ENCODE assay signal across 22 cellular contexts in the genomic region with DNA sequence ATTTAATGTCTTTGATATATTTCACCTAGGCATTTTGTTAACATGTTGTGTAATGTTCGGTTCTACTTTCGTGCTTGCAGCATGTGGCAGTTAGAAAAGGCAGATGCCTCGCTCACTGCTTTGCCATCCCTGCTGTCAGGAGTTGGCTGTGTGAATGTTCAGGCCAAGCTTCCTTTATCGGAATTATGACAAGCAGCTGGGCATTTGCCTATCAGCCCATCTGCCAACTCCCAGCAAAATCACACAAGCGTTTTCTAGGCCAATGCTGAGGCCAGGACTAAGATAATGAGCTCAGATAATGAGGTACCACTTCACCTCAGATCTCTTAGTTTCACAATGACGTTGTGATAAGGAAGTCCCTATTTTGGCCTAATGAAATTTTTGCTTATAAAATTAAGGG.
DNase-seq lines count a peak whose midpoint lies in the region; ATAC-seq and TF ChIP-seq lines count a peak whose summit lies in the region.
"Had no signal": no experiment of that assay in that cellular context is flagged by ENCODE, and none has a peak within 500 bp of the region (broad histone marks: within the 10 kb centered on the region; RNA-seq: fewer than 3 reads in every experiment).

No MANE protein-coding gene starts in this region.

- no peak overlapping the region for H3K27ac ChIP-seq in right cardiac atrium (ENCODE audit: low read length)
- no peak overlapping the region for H3K27ac ChIP-seq in heart right ventricle
- H3K27ac ChIP-seq: SJCRH30, vagina had no signal

- no peaks in the 10 kb centered on the region for H3K27me3 ChIP-seq in right cardiac atrium (ENCODE audit: control insufficient read depth, insufficient read depth)
- H3K27me3 ChIP-seq in heart right ventricle = no peaks in the 10 kb centered on the region
- peaks cover 10% of the 10 kb centered on the region; the same call in 1 of the 2 replicates for H3K27me3 ChIP-seq in BE2C
- H3K27me3 ChIP-seq: SJCRH30, vagina had no signal

- peak overlapping the region; percentile 92 for H3K27ac Mint-ChIP-seq in glutamatergic neuron (ENCODE audit: unreplicated experiment)
- H3K27ac Mint-ChIP-seq: activated CD8-positive, alpha-beta T cell treated with anti-CD3 and anti-CD28 coated beads, Interleukin-2, amount 10 ng/mL, durations not matched to agents 7 days and 5 days; activated naive CD8-positive, alpha-beta T cell treated with anti-CD3 and anti-CD28 coated beads, Interleukin-2, amount 10 ng/mL, durations not matched to agents 7 days and 5 days; natural killer cell; T-helper 1 cell treated with Interleukin-12 subunit alpha and Interleukin-12 subunit beta and Interleukin-4 antibody, amounts not matched to agents 30 μg/mL and 1 μg/mL, for 36 hours had no signal

- H3K36me3 ChIP-seq in heart right ventricle (no peaks in the 10 kb centered on the region), BE2C (no peaks in the 10 kb centered on the region)
- H3K36me3 ChIP-seq: SJCRH30, vagina had no signal

- H3K4me3 ChIP-seq in right cardiac atrium (ENCODE audit: low read length) = no peak overlapping the region
- no peak overlapping the region for H3K4me3 ChIP-seq in heart right ventricle
- H3K4me3 ChIP-seq in BE2C (ENCODE audit: low read depth, low read length) = no peak overlapping the region
- H3K4me3 ChIP-seq: SJCRH30, vagina had no signal

- peak in 1 of 2 donors; percentile 14 for ATAC-seq in right cardiac atrium
- ATAC-seq in heart right ventricle = no peak
- ATAC-seq in HG02973 (IDR thresholded peaks at IDR 0.05; ENCODE audit: unreplicated experiment) = no peak
- ATAC-seq in HG03520 (IDR thresholded peaks at IDR 0.05; ENCODE audit: unreplicated experiment) = no peak
- ATAC-seq: activated CD8-positive, alpha-beta T cell treated with anti-CD3 and anti-CD28 coated beads, Interleukin-2, amount 10 ng/mL, durations not matched to agents 7 days and 5 days; left colon; natural killer cell; Panc1; stimulated activated naive CD8-positive, alpha-beta T cell treated with anti-CD3 and anti-CD28 coated beads, Interleukin-15, Interleukin-2, amounts not matched to agents 100 U/mL and 50 U/mL, for 24 hours had no signal

- peak in 2 of 3 donors; percentile 9 to 52 for DNase-seq in right cardiac atrium
- DNase-seq in heart right ventricle = no peak
- peak; percentile 38 for DNase-seq in NCI-H69 (lab: John Stamatoyannopoulos, UW)
- DNase-seq in glutamatergic neuron = peak; percentile 42
- DNase-seq in mesenteric fat pad (ENCODE audit: low spot score) = no peak
- no peak for DNase-seq in BE2C
- DNase-seq: activated CD8-positive, alpha-beta T cell treated with anti-CD3 and anti-CD28 coated beads, Interleukin-2, amount 10 ng/mL, durations not matched to agents 7 days and 5 days; activated effector memory CD4-positive, alpha-beta T cell treated with anti-CD3 and anti-CD28 coated beads, Interleukin-2, amount 50 U/mL, for 16 hours; activated naive CD8-positive, alpha-beta T cell treated with anti-CD3 and anti-CD28 coated beads, Interleukin-2, amount 10 ng/mL, durations not matched to agents 7 days and 5 days; activated T-cell treated with anti-CD3 and anti-CD28 coated beads for 4 hours; HCEC 1CT; left colon; natural killer cell; NCI-H1092 treated with DMSO at 0.1 percent for 48 hours; NK-92 treated with Interleukin-12 subunit alpha and Interleukin-12 subunit beta, amount 100 ng/mL, for 24 hours; SJCRH30; stimulated activated naive CD8-positive, alpha-beta T cell treated with anti-CD3 and anti-CD28 coated beads, Interleukin-15, Interleukin-2, amounts not matched to agents 100 U/mL and 50 U/mL, for 24 hours had no signal

- peak overlapping the region; percentile 39 for H3K4me3 Mint-ChIP-seq in glutamatergic neuron (ENCODE audit: unreplicated experiment)
- H3K4me3 Mint-ChIP-seq: activated CD8-positive, alpha-beta T cell treated with anti-CD3 and anti-CD28 coated beads, Interleukin-2, amount 10 ng/mL, durations not matched to agents 7 days and 5 days; activated naive CD8-positive, alpha-beta T cell treated with anti-CD3 and anti-CD28 coated beads, Interleukin-2, amount 10 ng/mL, durations not matched to agents 7 days and 5 days; natural killer cell; T-helper 1 cell treated with Interleukin-12 subunit alpha and Interleukin-12 subunit beta and Interleukin-4 antibody, amounts not matched to agents 30 μg/mL and 1 μg/mL, for 36 hours had no signal

- no peaks in the 10 kb centered on the region for H3K36me3 Mint-ChIP-seq in glutamatergic neuron (ENCODE audit: unreplicated experiment)
- H3K36me3 Mint-ChIP-seq: activated naive CD8-positive, alpha-beta T cell treated with anti-CD3 and anti-CD28 coated beads, Interleukin-2, amount 10 ng/mL, durations not matched to agents 7 days and 5 days; natural killer cell had no signal

- H3K9me3 ChIP-seq in right cardiac atrium (ENCODE audit: control insufficient read depth, low read length) (no peaks in the 10 kb centered on the region), heart right ventricle (no peaks in the 10 kb centered on the region), BE2C (no peaks in the 10 kb centered on the region)
- H3K9me3 ChIP-seq: SJCRH30, vagina had no signal

- H3K9me3 Mint-ChIP-seq in glutamatergic neuron (ENCODE audit: unreplicated experiment) = peaks cover 4% of the 10 kb centered on the region
- H3K9me3 Mint-ChIP-seq: activated naive CD8-positive, alpha-beta T cell treated with anti-CD3 and anti-CD28 coated beads, Interleukin-2, amount 10 ng/mL, durations not matched to agents 7 days and 5 days; T-helper 1 cell treated with Interleukin-12 subunit alpha and Interleukin-12 subunit beta and Interleukin-4 antibody, amounts not matched to agents 30 μg/mL and 1 μg/mL, for 36 hours had no signal

- TF ChIP-seq CTCF in heart right ventricle (IDR thresholded peaks at IDR 0.05) (no peak), glutamatergic neuron (IDR thresholded peaks at IDR 0.05; ENCODE audit: partially characterized antibody, unreplicated experiment) (no peak), BE2C (IDR thresholded peaks at IDR 0.05; ENCODE audit: low read depth, low read length) (no peak)

- peaks cover 19% of the 10 kb centered on the region for H3K4me1 Mint-ChIP-seq in glutamatergic neuron (ENCODE audit: low read depth, unreplicated experiment)
- H3K4me1 Mint-ChIP-seq: activated naive CD8-positive, alpha-beta T cell treated with anti-CD3 and anti-CD28 coated beads, Interleukin-2, amount 10 ng/mL, durations not matched to agents 7 days and 5 days; natural killer cell had no signal

- intact Hi-C loops in right cardiac atrium (cut with DNase I) (loop anchor here in 1 of 4 donors (10.0 kb wide), 1 partner anchor 386 kb away; no protein-coding TSS in a partner anchor), heart right ventricle (cut with DNase I) (loop anchor here in 2 of 10 donors (5.0 kb wide), 2 partner anchors 384 to 389 kb away; no protein-coding TSS in a partner anchor)

- H3K27me3 Mint-ChIP-seq in glutamatergic neuron (ENCODE audit: unreplicated experiment) = peaks cover 2% of the 10 kb centered on the region

- 42% methylated on average over 6 of the region's 6 CpGs for WGBS in right cardiac atrium
- WGBS in heart right ventricle, 2 donors = 52 to 57% methylated on average over 6 of the region's 6 CpGs

- H3K4me1 ChIP-seq in right cardiac atrium (ENCODE audit: control insufficient read depth, insufficient read depth, low read length) (peaks cover 3% of the 10 kb centered on the region), heart right ventricle (peaks cover 0 to 12% (median 0%) of the 10 kb centered on the region in 9 donors), BE2C (no peaks in the 10 kb centered on the region)
- H3K4me1 ChIP-seq: SJCRH30 had no signal

Comparison
In these comparisons a context has a peak if more than half of its experiments do, and no peak if none do; other contexts are left out.
1. DNase-seq: peak in right cardiac atrium (2 of 3), NCI-H69 (single experiment) and glutamatergic neuron (single experiment); none in heart right ventricle (0 of 2), mesenteric fat pad (single experiment) and BE2C (single experiment).